ENCODE assay signal across 16 cellular contexts in the genomic region with DNA sequence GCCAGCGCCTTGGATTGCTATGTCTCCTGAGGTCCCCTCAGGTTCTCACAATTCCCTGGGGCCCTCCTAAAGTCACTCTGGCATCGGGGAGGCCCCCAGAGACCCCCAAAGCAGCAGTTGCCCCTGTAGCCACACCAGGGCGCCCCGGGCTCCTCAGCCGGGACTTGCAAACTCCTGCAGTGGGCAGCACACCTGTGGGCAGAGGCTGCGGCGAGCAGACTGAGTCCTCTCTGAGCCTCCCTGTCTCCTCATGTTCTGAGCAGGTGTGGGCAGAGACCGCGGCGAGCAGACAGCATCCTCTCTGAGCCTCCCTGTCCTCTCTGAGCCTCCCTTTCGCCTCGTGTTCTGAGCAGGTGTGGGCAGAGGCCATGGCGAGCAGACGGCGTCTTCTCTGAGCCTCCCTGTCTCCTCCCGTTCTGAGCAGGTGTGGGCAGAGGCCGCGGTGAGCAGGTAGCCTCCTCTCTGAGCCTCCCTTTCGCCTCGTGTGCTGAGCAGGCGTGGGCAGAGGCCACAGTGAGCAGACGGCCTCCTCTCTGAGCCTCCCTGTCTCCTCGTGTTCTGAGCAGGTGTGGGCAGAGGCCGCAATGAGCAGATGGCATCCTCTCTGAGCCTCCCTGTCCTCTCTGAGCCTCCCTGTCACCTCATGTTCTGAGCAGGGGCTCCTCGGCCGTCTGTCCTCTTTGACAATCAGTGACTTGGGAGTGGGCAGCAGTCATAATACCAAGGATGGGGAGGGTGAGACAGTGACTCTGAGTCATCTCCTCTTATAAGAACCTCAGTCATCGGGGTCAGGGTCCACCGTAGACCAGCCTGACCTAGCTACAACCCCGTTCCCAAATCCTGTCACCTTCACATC.
DNase-seq lines count a peak whose midpoint lies in the region; TF ChIP-seq lines count a peak whose summit lies in the region.
"Had no signal": no experiment of that assay in that cellular context is flagged by ENCODE, and none has a peak within 500 bp of the region (broad histone marks: within the 10 kb centered on the region; RNA-seq: fewer than 3 reads in every experiment).

No MANE protein-coding gene starts in this region.

- no CpG with 5 or more reads among the region's 29 CpGs for WGBS in neuronal stem cell (ENCODE audit: extremely low coverage in 2 of 2, insufficient read length in 2 of 2, insufficient replicate concordance in 1 of 2), 2 donors

- no peak overlapping the region for H4K8ac ChIP-seq in neuronal stem cell (ENCODE audit: low read depth, low read length)

- H3K36me3 ChIP-seq in BLaER1 (no peaks in the 10 kb centered on the region), neuronal stem cell (replicated peaks in 1 of 2; ENCODE audit: control insufficient read depth in 2 of 2, insufficient read depth in 2 of 2, low read length in 2 of 2) (no peaks in the 10 kb centered on the region), vagina (no peaks in the 10 kb centered on the region)
- no peaks in the 10 kb centered on the region for H3K36me3 ChIP-seq in BLaER1 treated with 17β-estradiol and CSF1 and Interleukin-3, amounts not matched to agents 10 nM and 100 nM

- peak overlapping the region; percentile 58 for H3K18ac ChIP-seq in neuronal stem cell (ENCODE audit: low read length)

- no peaks in the 10 kb centered on the region for H3K4me1 Mint-ChIP-seq in activated naive CD4-positive, alpha-beta T cell treated with anti-CD3 and anti-CD28 coated beads, Interleukin-2, amount 10 ng/mL, durations not matched to agents 7 days and 5 days
- H3K4me1 Mint-ChIP-seq: CD14-positive monocyte; CD8-positive, alpha-beta memory T cell; GM23338 had no signal

- H3K9me3 ChIP-seq in BLaER1 (peaks cover 12% of the 10 kb centered on the region; the same call in 1 of the 2 replicates), neuronal stem cell (replicated peaks in 1 of 2; ENCODE audit: control insufficient read depth in 2 of 2, insufficient read depth in 1 of 2, low read depth in 1 of 2, low read length in 2 of 2) (no peaks in the 10 kb centered on the region), vagina (no peaks in the 10 kb centered on the region)
- H3K9me3 ChIP-seq in BLaER1 treated with 17β-estradiol and CSF1 and Interleukin-3, amounts not matched to agents 10 nM and 100 nM (replicated peaks in 1 of 11) = peaks cover 0 to 45% (median 19%) of the 10 kb centered on the region in 11 experiments; a peak in 16 of 22 replicates

- no peak overlapping the region for H3K4me3 ChIP-seq in BLaER1
- no peak overlapping the region for H3K4me3 ChIP-seq in BLaER1 treated with 17β-estradiol and CSF1 and Interleukin-3, amounts not matched to agents 10 nM and 100 nM
- H3K4me3 ChIP-seq in neuronal stem cell (ENCODE audit: low read length in 2 of 2) = no peak overlapping the region
- no peak overlapping the region for H3K4me3 ChIP-seq in vagina
- H3K4me3 ChIP-seq: GM12878, GM23338 had no signal

- peak overlapping the region; percentile 96 for H3K23ac ChIP-seq in neuronal stem cell (ENCODE audit: low read depth, low read length, poor library complexity)

- H3K9ac ChIP-seq in BLaER1 (no peak overlapping the region), neuronal stem cell (ENCODE audit: low read depth, low read length, poor library complexity) (no peak overlapping the region)
- H3K9ac ChIP-seq in BLaER1 treated with 17β-estradiol and CSF1 and Interleukin-3, amounts not matched to agents 10 nM and 100 nM = no peak overlapping the region

- no peaks in the 10 kb centered on the region for H3K79me1 ChIP-seq in neuronal stem cell (ENCODE audit: low read depth, low read length)

- H4K91ac ChIP-seq in neuronal stem cell (ENCODE audit: low read depth, low read length, poor library complexity) = no peak overlapping the region

- no peak overlapping the region for H3K27ac Mint-ChIP-seq in activated naive CD4-positive, alpha-beta T cell treated with anti-CD3 and anti-CD28 coated beads, Interleukin-2, amount 10 ng/mL, durations not matched to agents 7 days and 5 days
- H3K27ac Mint-ChIP-seq: CD14-positive monocyte; CD4-positive, alpha-beta T cell; CD8-positive, alpha-beta memory T cell; GM23338 had no signal

- H2AFZ ChIP-seq in neuronal stem cell (ENCODE audit: low read length) = no peak overlapping the region
- H2AFZ ChIP-seq: GM23338 had no signal

- H3K4me1 ChIP-seq in BLaER1 = peaks cover 60% of the 10 kb centered on the region
- peaks cover 17 to 69% (median 55%) of the 10 kb centered on the region in 10 experiments for H3K4me1 ChIP-seq in BLaER1 treated with 17β-estradiol and CSF1 and Interleukin-3, amounts not matched to agents 10 nM and 100 nM
- H3K4me1 ChIP-seq in neuronal stem cell (ENCODE audit: control insufficient read depth in 2 of 2, insufficient read depth in 1 of 2, low read depth in 1 of 2, low read length in 2 of 2) = no peaks in the 10 kb centered on the region
- H3K4me1 ChIP-seq in vagina = no peaks in the 10 kb centered on the region

- H3K4me3 Mint-ChIP-seq in activated naive CD4-positive, alpha-beta T cell treated with anti-CD3 and anti-CD28 coated beads, Interleukin-2, amount 10 ng/mL, durations not matched to agents 7 days and 5 days = no peak overlapping the region
- H3K4me3 Mint-ChIP-seq: CD14-positive monocyte; CD4-positive, alpha-beta T cell; CD8-positive, alpha-beta memory T cell; GM23338 had no signal

- H2BK12ac ChIP-seq in neuronal stem cell (ENCODE audit: low read length) = no peak overlapping the region

- H3K4me2 ChIP-seq in BLaER1 (peak overlapping the region; percentile 49), neuronal stem cell (ENCODE audit: insufficient read depth, low read length, poor library complexity, severe bottlenecking) (no peak overlapping the region)
- peak overlapping the region in 7 of 11 experiments; percentile 19 to 64 (median 54); a peak in 12 of 22 replicates for H3K4me2 ChIP-seq in BLaER1 treated with 17β-estradiol and CSF1 and Interleukin-3, amounts not matched to agents 10 nM and 100 nM
- H3K4me2 ChIP-seq: GM23338 had no signal

- H3K14ac ChIP-seq in neuronal stem cell (ENCODE audit: low read length) = peak overlapping the region; percentile 42

- intact Hi-C loops in vagina (cut with DNase I) = no loop called here

- H3K27me3 ChIP-seq in BLaER1 (no peaks in the 10 kb centered on the region), neuronal stem cell (ENCODE audit: control insufficient read depth in 3 of 3, insufficient read depth in 3 of 3, low read depth in 1 of 3, low read length in 3 of 3) (no peaks in the 10 kb centered on the region), vagina (no peaks in the 10 kb centered on the region)
- no peaks in the 10 kb centered on the region for H3K27me3 ChIP-seq in BLaER1 treated with 17β-estradiol and CSF1 and Interleukin-3, amounts not matched to agents 10 nM and 100 nM

- no peak overlapping the region for H2BK5ac ChIP-seq in neuronal stem cell (ENCODE audit: low read length)

- no peaks in the 10 kb centered on the region for H4K20me1 ChIP-seq in BLaER1
- H4K20me1 ChIP-seq in BLaER1 treated with 17β-estradiol and CSF1 and Interleukin-3, amounts not matched to agents 10 nM and 100 nM = no peaks in the 10 kb centered on the region

- no peaks in the 10 kb centered on the region for H3K27me3 Mint-ChIP-seq in activated naive CD4-positive, alpha-beta T cell treated with anti-CD3 and anti-CD28 coated beads, Interleukin-2, amount 10 ng/mL, durations not matched to agents 7 days and 5 days

- TF ChIP-seq CTCF in vagina (IDR thresholded peaks at IDR 0.05) = no peak

- peak overlapping the region; percentile 13 for H2AK5ac ChIP-seq in neuronal stem cell (ENCODE audit: low read depth, low read length)

- no peaks in the 10 kb centered on the region for H3K36me3 Mint-ChIP-seq in activated naive CD4-positive, alpha-beta T cell treated with anti-CD3 and anti-CD28 coated beads, Interleukin-2, amount 10 ng/mL, durations not matched to agents 7 days and 5 days
- H3K36me3 Mint-ChIP-seq: CD14-positive monocyte; CD8-positive, alpha-beta memory T cell had no signal

- DNase-seq in neuronal stem cell (ENCODE audit: low spot score) (no peak), vagina (ENCODE audit: extremely low spot score in 2 of 2) (peak; percentile 81 to 95), RPMI8226 (no peak)
- no peak for DNase-seq in activated naive CD4-positive, alpha-beta T cell treated with anti-CD3 and anti-CD28 coated beads, Interleukin-2, amount 10 ng/mL, durations not matched to agents 7 days and 5 days
- DNase-seq: CD4-positive, alpha-beta T cell; CD8-positive, alpha-beta memory T cell; DMS 273 treated with DMSO at 0.1 percent for 48 hours; DMS79; EL; GDM1; HCEC 1CT had no signal

- peak overlapping the region; percentile 46 for H2BK15ac ChIP-seq in neuronal stem cell (ENCODE audit: low read length)

- H2BK120ac ChIP-seq in neuronal stem cell (ENCODE audit: low read depth, low read length) = no peak overlapping the region

- no peak for TF ChIP-seq POLR2A in vagina (IDR thresholded peaks at IDR 0.05)

- H3K9me3 Mint-ChIP-seq in activated naive CD4-positive, alpha-beta T cell treated with anti-CD3 and anti-CD28 coated beads, Interleukin-2, amount 10 ng/mL, durations not matched to agents 7 days and 5 days = peaks cover 9% of the 10 kb centered on the region
- H3K9me3 Mint-ChIP-seq: CD4-positive, alpha-beta T cell had no signal

- no peak overlapping the region for H3K4ac ChIP-seq in neuronal stem cell (ENCODE audit: low read length)

- CTCF ChIA-PET in activated naive CD4-positive, alpha-beta T cell treated with anti-CD3 and anti-CD28 coated beads, Interleukin-2, amount 10 ng/mL, durations not matched to agents 7 days and 5 days (lab: Charles Lee) = no interaction called here

- H3K27ac ChIP-seq in BLaER1 (no peak overlapping the region), neuronal stem cell (replicated peaks; ENCODE audit: low read length) (no peak overlapping the region), vagina (no peak overlapping the region)
- peak overlapping the region in 3 of 11 experiments; percentile 19 to 63 (median 30); a peak in 2 of 22 replicates for H3K27ac ChIP-seq in BLaER1 treated with 17β-estradiol and CSF1 and Interleukin-3, amounts not matched to agents 10 nM and 100 nM

Comparison
In these comparisons a context has a peak if more than half of its experiments do, and no peak if none do; other contexts are left out.
1. DNase-seq: peak in vagina (2 of 2); none in neuronal stem cell (single experiment), activated naive CD4-positive, alpha-beta T cell treated with anti-CD3 and anti-CD28 coated beads, Interleukin-2, amount 10 ng/mL, durations not matched to agents 7 days and 5 days (single experiment) and RPMI8226 (single experiment).